ENCODE assay signal across 9 cellular contexts in genomic region chr3:173529062-173529711, GRCh38.
DNase-seq lines count a peak whose midpoint lies in the region; ATAC-seq and TF ChIP-seq lines count a peak whose summit lies in the region.
"Had no signal": no experiment of that assay in that cellular context is flagged by ENCODE, and none has a peak within 500 bp of the region (broad histone marks: within the 10 kb centered on the region; RNA-seq: fewer than 3 reads in every experiment).

No MANE protein-coding gene starts in this region.

- no peak overlapping the region for H3K23ac ChIP-seq in neuronal stem cell (ENCODE audit: low read depth, low read length, poor library complexity)

- no peak overlapping the region for H3K4me3 ChIP-seq in cardiac muscle cell
- no peak overlapping the region for H3K4me3 ChIP-seq in right atrium auricular region
- H3K4me3 ChIP-seq in fibroblast of the aortic adventitia (ENCODE audit: low read depth, low read length), result no peak overlapping the region
- H3K4me3 ChIP-seq in neuronal stem cell (ENCODE audit: low read length in 2 of 2), result peak overlapping the region in 1 of 2 donors; percentile 53

- H3K9ac ChIP-seq in neuronal stem cell (ENCODE audit: low read depth, low read length, poor library complexity), result no peak overlapping the region

- H3K14ac ChIP-seq in neuronal stem cell (ENCODE audit: low read length), result no peak overlapping the region

- no peak overlapping the region for H2BK120ac ChIP-seq in neuronal stem cell (ENCODE audit: low read depth, low read length)

- WGBS in neuronal stem cell (ENCODE audit: extremely low coverage in 2 of 2, insufficient read length in 2 of 2, insufficient replicate concordance in 1 of 2), 2 donors, result no CpG with 5 or more reads among the region's 8 CpGs

- no peak overlapping the region for H2BK15ac ChIP-seq in neuronal stem cell (ENCODE audit: low read length)

- H3K4ac ChIP-seq in neuronal stem cell (ENCODE audit: low read length), result no peak overlapping the region

- no peaks in the 10 kb centered on the region for H3K9me3 ChIP-seq in cardiac muscle cell (ENCODE audit: low read depth)
- peaks cover 0 to 46% of the 10 kb centered on the region in 2 donors for H3K9me3 ChIP-seq in right atrium auricular region
- peaks cover 2 to 15% of the 10 kb centered on the region in 2 donors for H3K9me3 ChIP-seq in neuronal stem cell (replicated peaks in 1 of 2; ENCODE audit: control insufficient read depth in 2 of 2, insufficient read depth in 1 of 2, low read depth in 1 of 2, low read length in 2 of 2)

- H3K4me3 Mint-ChIP-seq in natural killer cell treated with Interleukin-12 subunit alpha and Interleukin-12 subunit beta and Interleukin-15 and Interleukin-18, amount 100 ng/mL, for 72 hours, result no peak overlapping the region
- H3K4me3 Mint-ChIP-seq: dendritic cell treated with granulocyte-macrophage colony-stimulating factor and Interleukin-4, amounts not matched to agents 40 ng/mL and 50 ng/mL, for 4 days had no signal

- H4K8ac ChIP-seq in neuronal stem cell (ENCODE audit: low read depth, low read length), result no peak overlapping the region

- no peaks in the 10 kb centered on the region for H3K4me1 ChIP-seq in cardiac muscle cell (ENCODE audit: low read depth)
- no peaks in the 10 kb centered on the region for H3K4me1 ChIP-seq in right atrium auricular region
- H3K4me1 ChIP-seq in neuronal stem cell (ENCODE audit: control insufficient read depth in 2 of 2, insufficient read depth in 1 of 2, low read depth in 1 of 2, low read length in 2 of 2), result no peaks in the 10 kb centered on the region

- H3K4me2 ChIP-seq in neuronal stem cell (ENCODE audit: insufficient read depth, low read length, poor library complexity, severe bottlenecking), result no peak overlapping the region

- no peak overlapping the region for H3K18ac ChIP-seq in neuronal stem cell (ENCODE audit: low read length)

- peak; percentile 99 for ATAC-seq in HG02938 (IDR thresholded peaks at IDR 0.05; ENCODE audit: unreplicated experiment)
- ATAC-seq in natural killer cell treated with Interleukin-12 subunit alpha and Interleukin-12 subunit beta and Interleukin-15 and Interleukin-18, amount 100 ng/mL, for 72 hours, result no peak

- no peaks in the 10 kb centered on the region for H3K36me3 ChIP-seq in cardiac muscle cell
- no peaks in the 10 kb centered on the region for H3K36me3 ChIP-seq in right atrium auricular region
- H3K36me3 ChIP-seq in neuronal stem cell (replicated peaks in 1 of 2; ENCODE audit: control insufficient read depth in 2 of 2, insufficient read depth in 2 of 2, low read length in 2 of 2), result no peaks in the 10 kb centered on the region

- H2BK5ac ChIP-seq in neuronal stem cell (ENCODE audit: low read length), result no peak overlapping the region

- no peaks in the 10 kb centered on the region for H3K79me1 ChIP-seq in neuronal stem cell (ENCODE audit: low read depth, low read length)

- H2AFZ ChIP-seq in neuronal stem cell (ENCODE audit: low read length), result no peak overlapping the region

- no peak overlapping the region for H2BK12ac ChIP-seq in neuronal stem cell (ENCODE audit: low read length)

- H3K36me3 Mint-ChIP-seq in natural killer cell treated with Interleukin-12 subunit alpha and Interleukin-12 subunit beta and Interleukin-15 and Interleukin-18, amount 100 ng/mL, for 72 hours, result peaks cover 24% of the 10 kb centered on the region

- no peak overlapping the region for H3K27ac ChIP-seq in cardiac muscle cell
- no peak overlapping the region for H3K27ac ChIP-seq in right atrium auricular region
- H3K27ac ChIP-seq in neuronal stem cell (replicated peaks; ENCODE audit: low read length), result no peak overlapping the region

- no peak overlapping the region for H4K91ac ChIP-seq in neuronal stem cell (ENCODE audit: low read depth, low read length, poor library complexity)

- TF ChIP-seq CTCF in cardiac muscle cell (IDR thresholded peaks at IDR 0.05; ENCODE audit: low read depth, low read length) (peak; percentile 30), right atrium auricular region (IDR thresholded peaks at IDR 0.05) (no peak), fibroblast of the aortic adventitia (IDR thresholded peaks at IDR 0.05; ENCODE audit: insufficient read depth, low read length) (peak; percentile 22)

- peak; percentile 8 to 40 for DNase-seq in cardiac muscle cell (ENCODE audit: low read depth in 1 of 2, low spot score in 1 of 2)
- DNase-seq in right atrium auricular region (ENCODE audit: low spot score), result no peak
- DNase-seq in NCI-H526 treated with DMSO at 0.1 percent for 48 hours (lab: John Stamatoyannopoulos, UW), result peak; percentile 41
- DNase-seq in fibroblast of the aortic adventitia (ENCODE audit: low read depth), result no peak
- DNase-seq in neuronal stem cell (ENCODE audit: low spot score), result no peak
- DNase-seq in activated CD4-positive, CD25-positive, alpha-beta regulatory T cell treated with anti-CD3 and anti-CD28 coated beads, Interleukin-2, amount 50 U/mL, for 72 hours, result no peak
- DNase-seq in natural killer cell treated with Interleukin-12 subunit alpha and Interleukin-12 subunit beta and Interleukin-15 and Interleukin-18, amount 100 ng/mL, for 72 hours (ENCODE audit: low spot score), result no peak

- H3K9me3 Mint-ChIP-seq in natural killer cell treated with Interleukin-12 subunit alpha and Interleukin-12 subunit beta and Interleukin-15 and Interleukin-18, amount 100 ng/mL, for 72 hours, result peaks cover 16% of the 10 kb centered on the region

- no peaks in the 10 kb centered on the region for H3K27me3 Mint-ChIP-seq in natural killer cell treated with Interleukin-12 subunit alpha and Interleukin-12 subunit beta and Interleukin-15 and Interleukin-18, amount 100 ng/mL, for 72 hours
- H3K27me3 Mint-ChIP-seq: dendritic cell treated with granulocyte-macrophage colony-stimulating factor and Interleukin-4, amounts not matched to agents 40 ng/mL and 50 ng/mL, for 4 days had no signal

- no peak overlapping the region for H2AK5ac ChIP-seq in neuronal stem cell (ENCODE audit: low read depth, low read length)

- H3K27me3 ChIP-seq in cardiac muscle cell (no peaks in the 10 kb centered on the region), right atrium auricular region (no peaks in the 10 kb centered on the region), neuronal stem cell (ENCODE audit: control insufficient read depth in 3 of 3, insufficient read depth in 3 of 3, low read depth in 1 of 3, low read length in 3 of 3) (no peaks in the 10 kb centered on the region)

- H3K4me1 Mint-ChIP-seq in natural killer cell treated with Interleukin-12 subunit alpha and Interleukin-12 subunit beta and Interleukin-15 and Interleukin-18, amount 100 ng/mL, for 72 hours (ENCODE audit: low read depth in 2 of 2), result no peaks in the 10 kb centered on the region

- no peak overlapping the region for H3K27ac Mint-ChIP-seq in natural killer cell treated with Interleukin-12 subunit alpha and Interleukin-12 subunit beta and Interleukin-15 and Interleukin-18, amount 100 ng/mL, for 72 hours
- H3K27ac Mint-ChIP-seq: dendritic cell treated with granulocyte-macrophage colony-stimulating factor and Interleukin-4, amounts not matched to agents 40 ng/mL and 50 ng/mL, for 4 days had no signal

Comparison
In these comparisons a context has a peak if more than half of its experiments do, and no peak if none do; other contexts are left out.
1. DNase-seq: peak in cardiac muscle cell (2 of 2) and NCI-H526 treated with DMSO at 0.1 percent for 48 hours (single experiment); none in right atrium auricular region (single experiment), fibroblast of the aortic adventitia (single experiment), neuronal stem cell (single experiment), activated CD4-positive, CD25-positive, alpha-beta regulatory T cell treated with anti-CD3 and anti-CD28 coated beads, Interleukin-2, amount 50 U/mL, for 72 hours (single experiment) and natural killer cell treated with Interleukin-12 subunit alpha and Interleukin-12 subunit beta and Interleukin-15 and Interleukin-18, amount 100 ng/mL, for 72 hours (single experiment).
2. CTCF ChIP-seq: peak in cardiac muscle cell (single experiment) and fibroblast of the aortic adventitia (single experiment); none in right atrium auricular region (0 of 2).